Comparison of ENCODE assay signal across 9 cellular contexts in the genomic region with DNA sequence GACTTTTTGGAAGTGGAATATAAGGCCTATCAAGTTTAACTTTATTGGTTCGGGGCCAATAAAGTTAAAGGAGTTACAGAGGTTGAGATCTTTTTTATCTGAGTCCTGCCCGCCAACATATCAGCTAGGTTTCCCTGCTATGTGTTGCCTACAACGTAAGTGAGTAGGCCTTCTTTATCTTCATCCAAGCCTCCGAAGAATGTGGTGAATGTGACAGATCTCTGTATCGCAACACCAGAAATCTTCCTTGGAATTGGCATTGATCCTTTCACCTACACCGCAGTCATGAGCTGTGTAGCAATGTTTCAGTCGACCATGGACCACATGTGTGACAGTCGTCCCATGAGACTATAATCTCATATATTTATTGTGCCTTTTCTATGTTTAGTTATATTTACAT. TPM values are rescaled to one million over a fixed set of nuclear protein-coding genes. Genes with fewer than 3 reads are reported as not detected.
"Had no signal": no experiment of that assay in that cellular context is flagged by ENCODE, and none has a peak within 500 bp of the region (broad histone marks: within the 10 kb centered on the region; RNA-seq: fewer than 3 reads in every experiment).

No MANE protein-coding gene starts in this region.

- H3K27ac Mint-ChIP-seq: GM23338, H9, IgD-negative memory B cell had no signal

- H3K4me2 ChIP-seq: GM23338 had no signal

- FAIRE-seq: H1, H54, HepG2, HTR-8/SVneo had no signal

- H3K4me3 Mint-ChIP-seq: GM23338, H9, IgD-negative memory B cell had no signal

- H3K27me3 Mint-ChIP-seq: IgD-negative memory B cell had no signal

- H3K4me3 ChIP-seq: GM23338 had no signal

- H3K36me3 Mint-ChIP-seq: IgD-negative memory B cell had no signal

- DNase-seq: H9, HCEC 1CT had no signal

- H3K9me3 Mint-ChIP-seq: GM23338, H9, IgD-negative memory B cell had no signal

- H3K4me1 Mint-ChIP-seq: GM23338 had no signal

RNA-seq across cellular contexts. Expression of a gene that starts 37.3 kb away (rescaled TPM):
- total RNA-seq: HT-29 had no signal
